ENCODE assay signal across 1 cellular context in genomic region chrX:143781103-143781502, GRCh38.
TF ChIP-seq lines count a peak whose summit lies in the region.

No MANE protein-coding gene starts in this region.

TF ChIP-seq in WTC11, 78 proteins besides CTCF, POLR2A, EP300 and RAD21 (continued from another document):
- TF ChIP-seq ZMAT4 (CRISPR knock-in tag; IDR thresholded peaks at IDR 0.05) = no peak
- TF ChIP-seq MLX (CRISPR knock-in tag; IDR thresholded peaks at IDR 0.05) = no peak
